In genomic region chr11:78770931-78771330, GRCh38 we compare ENCODE assay signal across 9 cellular contexts.
"Had no signal": no experiment of that assay in that cellular context is flagged by ENCODE, and none has a peak within 500 bp of the region (broad histone marks: within the 10 kb centered on the region; RNA-seq: fewer than 3 reads in every experiment).

No MANE protein-coding gene starts in this region.

- H3K9me3 ChIP-seq: HAP-1 had no signal

- H3K9me3 Mint-ChIP-seq: HFFc6 had no signal

- H3K4me1 ChIP-seq: HAP-1 had no signal

- H3K27ac Mint-ChIP-seq: HFFc6 had no signal

- H3K4me3 ChIP-seq: GM23248, HAP-1, K562 had no signal

- H3K36me3 ChIP-seq: HAP-1 had no signal

- FAIRE-seq: K562 had no signal

- DNase-seq: GM23248, GOT3, H7, HFFc6, IMR-90 had no signal

- ATAC-seq: HCT116, K562 had no signal

- H3K27ac ChIP-seq: GM23248, HL-60 had no signal

- H3K4me3 Mint-ChIP-seq: HFFc6 had no signal

- H2AFZ ChIP-seq: GM23248 had no signal

- H3K9ac ChIP-seq: GM23248 had no signal
